Comparison of ENCODE assay signal across 11 cellular contexts in genomic region chr7:101179117-101179779, GRCh38. TPM values are rescaled to one million over a fixed set of nuclear protein-coding genes. Genes with fewer than 3 reads are reported as not detected.
DNase-seq lines count a peak whose midpoint lies in the region; ATAC-seq, FAIRE-seq and TF ChIP-seq lines count a peak whose summit lies in the region.
"Had no signal": no experiment of that assay in that cellular context is flagged by ENCODE, and none has a peak within 500 bp of the region (broad histone marks: within the 10 kb centered on the region; RNA-seq: fewer than 3 reads in every experiment).

No MANE protein-coding gene starts in this region.

- H3K4me3 Mint-ChIP-seq in HFFc6, result peak overlapping the region; percentile 60
- H3K4me3 Mint-ChIP-seq in WTC11, result peak overlapping the region; percentile 73
- H3K4me3 Mint-ChIP-seq in naive B cell, result peak overlapping the region in 7 of 8 donors; percentile 44 to 84 (median 63)

- H3K4me1 Mint-ChIP-seq in HFFc6 (ENCODE audit: low read depth) (peaks cover 14% of the 10 kb centered on the region), WTC11 (peaks cover 17% of the 10 kb centered on the region), naive B cell (peaks cover 7 to 28% (median 26%) of the 10 kb centered on the region in 3 donors)

- H3K27ac Mint-ChIP-seq in HFFc6 (no peak overlapping the region), WTC11 (no peak overlapping the region), naive B cell (peak overlapping the region in 1 of 6 donors; percentile 7)
- H3K27ac Mint-ChIP-seq: activated naive CD4-positive, alpha-beta T cell treated with anti-CD3 and anti-CD28 coated beads, Interleukin-2, amount 50 U/mL, for 72 hours had no signal

- no peaks in the 10 kb centered on the region for H3K36me3 Mint-ChIP-seq in HFFc6 (ENCODE audit: low read depth)
- no peaks in the 10 kb centered on the region for H3K36me3 Mint-ChIP-seq in WTC11
- peaks cover 0 to 7% of the 10 kb centered on the region in 2 donors for H3K36me3 Mint-ChIP-seq in naive B cell

- H3K4me3 ChIP-seq in small intestine (ENCODE audit: low read depth in 1 of 2, low read length in 2 of 2), result no peak overlapping the region
- H3K4me3 ChIP-seq: lower lobe of right lung had no signal

- no peaks in the 10 kb centered on the region for H3K9me3 ChIP-seq in small intestine (ENCODE audit: control insufficient read depth, low read depth)
- H3K9me3 ChIP-seq: lower lobe of right lung had no signal

- H3K27me3 ChIP-seq in small intestine (ENCODE audit: control insufficient read depth in 2 of 2, insufficient read depth in 2 of 2, low read length in 2 of 2), result peaks cover 10 to 36% of the 10 kb centered on the region in 2 donors

- peaks cover 0 to 3% of the 10 kb centered on the region in 2 donors for H3K4me1 ChIP-seq in small intestine (ENCODE audit: control insufficient read depth in 2 of 2, insufficient read depth in 1 of 2, low read depth in 1 of 2, low read length in 1 of 2)

- POLR2A ChIA-PET in WTC11 (lab: Charles Lee), result interaction anchor here (0.6 to 0.7 kb wide), 2 partner anchors 65 to 92 kb away, joined by 4 to 10 read pairs; no protein-coding TSS in a partner anchor

- CTCF ChIA-PET in WTC11 (lab: Charles Lee), result interaction anchor here (0.6 to 6.9 kb wide), 10 partner anchors 9 to 56 kb away, joined by 3 to 78 read pairs (median 4); partner anchors contain the start of genes SERPINE1 and VGF

- WGBS in small intestine, 3 donors, result 2 to 6% (median 3%) methylated on average over 22 to 28 of the region's 28 CpGs

- FAIRE-seq in small intestine (lab: Jason Lieb, UNC), result no peak

- H3K27ac ChIP-seq in small intestine (ENCODE audit: low read depth in 1 of 2, low read length in 1 of 2), result no peak overlapping the region
- H3K27ac ChIP-seq: lower lobe of right lung had no signal

- TF ChIP-seq CTCF in HFFc6 (IDR thresholded peaks at IDR 0.05), result no peak
- TF ChIP-seq CTCF in WTC11 (IDR thresholded peaks at IDR 0.05), result no peak

- H3K9me3 Mint-ChIP-seq in HFFc6 (peaks cover 6% of the 10 kb centered on the region; the same call in 1 of the 2 replicates), WTC11 (no peaks in the 10 kb centered on the region), naive B cell (peaks cover 0 to 12% (median 0%) of the 10 kb centered on the region in 7 donors)
- H3K9me3 Mint-ChIP-seq: activated naive CD4-positive, alpha-beta T cell treated with anti-CD3 and anti-CD28 coated beads, Interleukin-2, amount 50 U/mL, for 72 hours had no signal

- H3K27me3 Mint-ChIP-seq in HFFc6 (ENCODE audit: insufficient read depth), result peaks cover 53% of the 10 kb centered on the region
- H3K27me3 Mint-ChIP-seq in WTC11 (ENCODE audit: low read depth), result peaks cover 83% of the 10 kb centered on the region
- H3K27me3 Mint-ChIP-seq in naive B cell, result peaks cover 55 to 83% (median 78%) of the 10 kb centered on the region in 3 donors

- DNase-seq in COLO668 (lab: John Stamatoyannopoulos, UW; ENCODE audit: unreplicated experiment) (peak; percentile 30), HFFc6 (no peak), WTC11 (ENCODE audit: low spot score) (peak; percentile 43), naive B cell (no peak), NAMALWA (ENCODE audit: low spot score) (no peak), NOMO-1 (lab: John Stamatoyannopoulos, UW; ENCODE audit: unreplicated experiment in 2 of 2) (no peak), small intestine (no peak)
- DNase-seq: lower lobe of right lung had no signal

- no peaks in the 10 kb centered on the region for H3K36me3 ChIP-seq in small intestine (ENCODE audit: control insufficient read depth in 2 of 2, insufficient read depth in 2 of 2, low read length in 2 of 2)
- H3K36me3 ChIP-seq: lower lobe of right lung had no signal

- ATAC-seq in WTC11, result peak; percentile 4; the same call in 1 of the 2 replicates
- peak in 1 of 2 donors; percentile 22 for ATAC-seq in naive B cell (ENCODE audit: low read depth in 2 of 2)
- ATAC-seq: activated naive CD4-positive, alpha-beta T cell treated with anti-CD3 and anti-CD28 coated beads, Interleukin-2, amount 50 U/mL, for 72 hours; lower lobe of right lung had no signal

TF ChIP-seq in WTC11, 78 proteins besides CTCF, POLR2A, EP300 and RAD21:
- TF ChIP-seq RORB (CRISPR knock-in tag; IDR thresholded peaks at IDR 0.05) (no peak), PRDM15 (CRISPR knock-in tag; IDR thresholded peaks at IDR 0.05) (peak; percentile 54; the same call in 1 of the 2 replicates)
TF ChIP-seq in WTC11: peak in this region for 1.

RNA-seq across cellular contexts. Expression of gene NAT16, which starts 0.8 kb away (rescaled TPM):
- total RNA-seq in HFFc6 (2021; fragmentation: NEBNext Ultra II Directional; extraction: Animal tissue kit (Norgen Biotek cat#: 25700)), result not detected
- 0.32 to 0.62 TPM (median 0.39 TPM) in 3 replicates for total RNA-seq in WTC11 (2021)
- polyA plus RNA-seq in naive B cell (ENCODE audit: low read depth in 6 of 6), result not detected
- under 1 TPM in 1 of 3 donors, not detected in 2; 0.04 TPM for polyA plus RNA-seq in small intestine
- total RNA-seq: activated naive CD4-positive, alpha-beta T cell treated with anti-CD3 and anti-CD28 coated beads, Interleukin-2, amount 50 U/mL, for 72 hours; lower lobe of right lung; NCI-H460 had no signal
- polyA plus RNA-seq: thymus had no signal

RNA-seq across cellular contexts. Expression of gene VGF, which starts 13.9 kb away (rescaled TPM):
- total RNA-seq in HFFc6 (2021; fragmentation: NEBNext Ultra II Directional; extraction: Animal tissue kit (Norgen Biotek cat#: 25700)), result under 1 TPM; 0.19 to 0.78 (median 0.35) TPM
- total RNA-seq in WTC11 (2021), result 5.2 to 6.4 TPM (median 5.6 TPM) in 3 replicates
- not detected for polyA plus RNA-seq in naive B cell (ENCODE audit: low read depth in 6 of 6)
- under 1 TPM in 1 of 3 donors, not detected in 2; 0.49 TPM for polyA plus RNA-seq in small intestine
- total RNA-seq: activated naive CD4-positive, alpha-beta T cell treated with anti-CD3 and anti-CD28 coated beads, Interleukin-2, amount 50 U/mL, for 72 hours had no signal

RNA-seq across cellular contexts. Expression of gene MOGAT3, which starts 21.6 kb away (rescaled TPM):
- not detected for total RNA-seq in HFFc6 (2021; fragmentation: NEBNext Ultra II Directional; extraction: Animal tissue kit (Norgen Biotek cat#: 25700))
- 0.81 to 0.92 TPM (median 0.82 TPM) in 3 replicates for total RNA-seq in WTC11 (2021)
- polyA plus RNA-seq in naive B cell (ENCODE audit: low read depth in 6 of 6) (not detected), small intestine (10 to 100 TPM; 15.4 to 63.3 (median 58.9) TPM)
- total RNA-seq: activated naive CD4-positive, alpha-beta T cell treated with anti-CD3 and anti-CD28 coated beads, Interleukin-2, amount 50 U/mL, for 72 hours; lower lobe of right lung; NCI-H460 had no signal

RNA-seq across cellular contexts. Expression of gene AP1S1, which starts 25.0 kb away (rescaled TPM):
- total RNA-seq in HFFc6 (2021; fragmentation: NEBNext Ultra II Directional; extraction: Animal tissue kit (Norgen Biotek cat#: 25700)), result 100 to 1,000 TPM; 154 to 176 (median 166) TPM
- total RNA-seq in WTC11 (2021), result 60.7 to 80.0 TPM (median 78.2 TPM) in 3 replicates
- polyA plus RNA-seq in naive B cell (ENCODE audit: low read depth in 6 of 6) (10 to 100 TPM in 1 of 6 donors, 1 to 10 TPM in 5; 3.7 to 10.3 (median 4.9) TPM), small intestine (100 to 1,000 TPM in 1 of 3 donors, 10 to 100 TPM in 2; 79.7 to 134 (median 94.8) TPM)

RNA-seq across cellular contexts. Expression of gene PLOD3, which starts 38.1 kb away (rescaled TPM):
- total RNA-seq in HFFc6 (2021; fragmentation: NEBNext Ultra II Directional; extraction: Animal tissue kit (Norgen Biotek cat#: 25700)), result 100 to 1,000 TPM; 128 to 179 (median 140) TPM
- 45.3 to 48.3 TPM (median 48.1 TPM) in 3 replicates for total RNA-seq in WTC11 (2021)
- 10 to 100 TPM; 10.2 to 16.5 (median 10.5) TPM for polyA plus RNA-seq in naive B cell (ENCODE audit: low read depth in 6 of 6)
- polyA plus RNA-seq in small intestine, result 10 to 100 TPM; 54.8 to 67.0 (median 62.8) TPM

Comparison
In these comparisons a context has a peak if more than half of its experiments do, and no peak if none do; other contexts are left out.
1. DNase-seq: peak in COLO668 (single experiment) and WTC11 (single experiment); none in HFFc6 (single experiment), naive B cell (single experiment), NAMALWA (single experiment), NOMO-1 (0 of 2) and small intestine (single experiment).
2. Peak in every context shown above with its lines, with median percentiles within 50 percentile points of each other: H3K4me3 Mint-ChIP-seq.